In genomic region chr1:55038974-55039341, GRCh38 we compare ENCODE assay signal across 14 cellular contexts. TPM values are rescaled to one million over a fixed set of nuclear protein-coding genes. Genes with fewer than 3 reads are reported as not detected.
DNase-seq lines count a peak whose midpoint lies in the region; ATAC-seq and TF ChIP-seq lines count a peak whose summit lies in the region.
"Had no signal": no experiment of that assay in that cellular context is flagged by ENCODE, and none has a peak within 500 bp of the region (broad histone marks: within the 10 kb centered on the region; RNA-seq: fewer than 3 reads in every experiment).

No MANE protein-coding gene starts in this region.

- DNase-seq in colonic mucosa (no peak), right lobe of liver (no peak), suprapubic skin (ENCODE audit: low spot score in 2 of 2) (no peak), amygdala (lab: John Stamatoyannopoulos, UW) (no peak), NCI-H1092 (lab: John Stamatoyannopoulos, UW) (no peak)
- DNase-seq: NCI-H1092 treated with DMSO at 0.1 percent for 48 hours; stimulated activated CD4-positive, alpha-beta T cell treated with anti-CD3 and anti-CD28 coated beads, Interleukin-1b, Interleukin-23, amount 100 ng/mL, for 48 hours had no signal

- H3K27ac ChIP-seq in HUES6 (ENCODE audit: low read depth, low read length) (no peak overlapping the region), colonic mucosa (peak overlapping the region; percentile 53), right lobe of liver (peak overlapping the region; percentile 33 to 88 (median 88)), suprapubic skin (no peak overlapping the region)
- H3K27ac ChIP-seq: esophagus muscularis mucosa, tibial nerve had no signal

- H3K9ac ChIP-seq in HUES6 (ENCODE audit: low read length) (no peak overlapping the region), colonic mucosa (ENCODE audit: low read depth in 2 of 2, low read length in 2 of 2) (no peak overlapping the region)

- H3K9me3 ChIP-seq in HUES6 (ENCODE audit: control insufficient read depth, insufficient read depth, low read depth, low read length) (no peaks in the 10 kb centered on the region), colonic mucosa (no peaks in the 10 kb centered on the region), right lobe of liver (no peaks in the 10 kb centered on the region), suprapubic skin (no peaks in the 10 kb centered on the region)
- H3K9me3 ChIP-seq: esophagus muscularis mucosa, mucosa of descending colon, tibial nerve had no signal

- 12% methylated on average over 6 of the region's 9 CpGs for WGBS in right lobe of liver (ENCODE audit: insufficient coverage, low coverage, low lambda C conversion rate, missing lambda C conversion rate)
- 36% methylated on average over 9 of the region's 9 CpGs for WGBS in suprapubic skin

- ATAC-seq in right lobe of liver (no peak), HG02840 (IDR thresholded peaks at IDR 0.05; ENCODE audit: low FRiP score, unreplicated experiment) (no peak)

- H3K4me3 ChIP-seq in HUES6 (ENCODE audit: low read depth, low read length) (peak overlapping the region; percentile 69), colonic mucosa (peak overlapping the region; percentile 57), right lobe of liver (peak overlapping the region in 2 of 3 donors; percentile 70 to 72), suprapubic skin (peak overlapping the region; percentile 45)
- H3K4me3 ChIP-seq: mucosa of descending colon had no signal

- TF ChIP-seq POLR2A in right lobe of liver (IDR thresholded peaks at IDR 0.05) (no peak), suprapubic skin (IDR thresholded peaks at IDR 0.05) (no peak)

- TF ChIP-seq CTCF in colonic mucosa (IDR thresholded peaks at IDR 0.05), result no peak
- no peak for TF ChIP-seq CTCF in right lobe of liver (IDR thresholded peaks at IDR 0.05)
- TF ChIP-seq CTCF in suprapubic skin (IDR thresholded peaks at IDR 0.05), result no peak

- H3K4me1 ChIP-seq in HUES6 (ENCODE audit: control insufficient read depth, insufficient read depth, low read length) (peaks cover 36% of the 10 kb centered on the region), colonic mucosa (no peaks in the 10 kb centered on the region), right lobe of liver (peaks cover 0 to 66% (median 28%) of the 10 kb centered on the region in 4 donors), suprapubic skin (peaks cover 22% of the 10 kb centered on the region)

- intact Hi-C loops in colonic mucosa (cut with DNase I) (no loop called here), right lobe of liver (cut with DNase I) (no loop called here)

- TF ChIP-seq EP300 in suprapubic skin (IDR thresholded peaks at IDR 0.05), result no peak

- peaks cover 25% of the 10 kb centered on the region for H3K36me3 ChIP-seq in HUES6 (ENCODE audit: control insufficient read depth, insufficient read depth, low read length)
- no peaks in the 10 kb centered on the region for H3K36me3 ChIP-seq in colonic mucosa
- H3K36me3 ChIP-seq in right lobe of liver, result peaks cover 0 to 8% (median 1%) of the 10 kb centered on the region in 4 donors
- no peaks in the 10 kb centered on the region for H3K36me3 ChIP-seq in suprapubic skin
- H3K36me3 ChIP-seq: esophagus muscularis mucosa, tibial nerve had no signal

- H3K27me3 ChIP-seq in HUES6 (ENCODE audit: control insufficient read depth, insufficient read depth, low read length) (peaks cover 41% of the 10 kb centered on the region; the same call in 1 of the 2 replicates), colonic mucosa (peaks cover 9% of the 10 kb centered on the region), right lobe of liver (no peaks in the 10 kb centered on the region), suprapubic skin (peaks cover 59% of the 10 kb centered on the region)

RNA-seq across cellular contexts. Expression of gene PCSK9, which starts 0.4 kb away (rescaled TPM):
- total RNA-seq in colonic mucosa, result 10 to 100 TPM; 48.9 to 61.2 TPM
- total RNA-seq in right lobe of liver, result 10 to 100 TPM; 16.4 to 41.4 (median 31.3) TPM
- 1 to 10 TPM in 1 of 4 donors, under 1 TPM in 3; 0.24 to 1.5 (median 0.36) TPM for total RNA-seq in suprapubic skin
- total RNA-seq: activated naive CD4-positive, alpha-beta T cell treated with anti-CD3 and anti-CD28 coated beads, Interleukin-2, amount 50 U/mL, for 72 hours; OCI-LY7 had no signal

RNA-seq across cellular contexts. Expression of gene BSND, which starts 40.2 kb away (rescaled TPM):
- total RNA-seq in colonic mucosa (not detected), right lobe of liver (not detected), suprapubic skin (not detected)
- total RNA-seq: esophagus muscularis mucosa, mucosa of descending colon, OCI-LY7, tibial nerve had no signal

RNA-seq across cellular contexts. Expression of gene TMEM61, which starts 58.5 kb away (rescaled TPM):
- total RNA-seq in colonic mucosa (10 to 100 TPM; 11.0 to 13.4 TPM), right lobe of liver (under 1 TPM in 2 of 6 experiments, not detected in 4; 0.20 to 0.31 TPM), suprapubic skin (1 to 10 TPM; 1.7 to 6.3 (median 4.1) TPM)
- total RNA-seq: OCI-LY7 had no signal

Comparison
In these comparisons a context has a peak if more than half of its experiments do, and no peak if none do; other contexts are left out.
1. H3K27ac ChIP-seq: peak in colonic mucosa (single experiment) and right lobe of liver (3 of 3); none in HUES6 (single experiment) and suprapubic skin (single experiment).
2. RNA of gene PCSK9, which starts 0.4 kb away (total RNA-seq): 48.9 to 61.2 TPM in colonic mucosa and 16.4 to 41.4 TPM in right lobe of liver; 0.24 to 1.5 TPM in suprapubic skin; every median in the first group is over 4 times any median in the second.
3. Peak in every context shown above with its lines, with median percentiles within 50 percentile points of each other: H3K4me3 ChIP-seq.